Comparison of ENCODE assay signal across 27 cellular contexts in the genomic region with DNA sequence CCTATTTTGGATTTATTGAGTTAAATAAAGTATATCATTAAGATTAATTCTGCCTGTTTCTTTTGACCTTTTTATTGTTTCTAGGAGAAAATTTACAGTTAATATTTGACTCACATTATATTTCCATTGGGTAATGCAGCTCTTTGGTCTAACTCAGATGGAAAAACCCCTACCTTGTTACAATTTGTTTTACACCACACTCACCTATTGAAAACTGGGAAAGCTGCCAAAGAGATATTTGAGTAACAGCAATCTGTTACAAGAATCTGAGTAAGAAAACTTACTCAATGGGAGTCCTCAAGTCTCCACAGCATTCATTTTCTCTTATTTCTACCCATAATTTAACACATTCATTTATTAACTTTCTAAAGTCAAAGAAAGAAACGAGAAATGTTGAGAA.
DNase-seq lines count a peak whose midpoint lies in the region; ATAC-seq and TF ChIP-seq lines count a peak whose summit lies in the region.
"Had no signal": no experiment of that assay in that cellular context is flagged by ENCODE, and none has a peak within 500 bp of the region (broad histone marks: within the 10 kb centered on the region; RNA-seq: fewer than 3 reads in every experiment).

No MANE protein-coding gene starts in this region.

- H4K20me1 ChIP-seq in PC-3 (ENCODE audit: low read length): no peaks in the 10 kb centered on the region

- H3K79me2 ChIP-seq in PC-3 (ENCODE audit: low read length): no peaks in the 10 kb centered on the region

- 0 out of 2 replicates have a peak, but pooled peaks have one; percentile 24 for ATAC-seq in PC-3
- no peak for ATAC-seq in GM18867 (IDR thresholded peaks at IDR 0.05; ENCODE audit: unreplicated experiment)
- ATAC-seq: activated T-cell treated with anti-CD3 and anti-CD28 coated beads, Interleukin-2, amount 50 U/mL, for 72 hours; esophagus mucosa; left cardiac atrium; naive thymus-derived CD8-positive, alpha-beta T cell had no signal

- CTCF ChIA-PET in PC-3 (lab: Charles Lee): no interaction called here

- no peak for TF ChIP-seq POLR2A in esophagus muscularis mucosa (IDR thresholded peaks at IDR 0.05; ENCODE audit: low read depth)

- DNase-seq in NCI-H510A treated with DMSO at 0.1 percent for 48 hours (lab: John Stamatoyannopoulos, UW) (peak; percentile 20), NCI-H510A (lab: John Stamatoyannopoulos, UW) (no peak), PC-3 (peak; percentile 79), epithelial cell of prostate (ENCODE audit: low read depth, low spot score) (peak; percentile 48), renal cortical epithelial cell (ENCODE audit: low read depth) (peak; percentile 98), esophagus muscularis mucosa (ENCODE audit: extremely low spot score) (no peak)
- no peak for DNase-seq in activated CD4-positive, alpha-beta T cell treated with anti-CD3 and anti-CD28 coated beads, Interleukin-2, amount 50 U/mL, for 4 hours
- DNase-seq: activated CD4-positive, alpha-beta T cell treated with anti-CD3 and anti-CD28 coated beads for 4 hours; activated naive CD4-positive, alpha-beta T cell treated with anti-CD3 and anti-CD28 coated beads, Interleukin-2, amount 50 U/mL, for 16 hours; activated T-cell treated with anti-CD3 and anti-CD28 coated beads, Interleukin-2, amount 50 U/mL, for 72 hours; anterior cingulate cortex; central memory CD4-positive, alpha-beta T cell; EL; left cardiac atrium; naive thymus-derived CD8-positive, alpha-beta T cell; NCI-H1048; NCI-H2029; NCI-H526 treated with DMSO at 0.1 percent for 48 hours; ovary; right cardiac atrium; SIG-M5; stimulated activated CD4-positive, alpha-beta T cell treated with anti-CD3 and anti-CD28 coated beads, Interleukin-4, amount 100 ng/mL, for 24 hours; stomach; T-helper 1 cell; transverse colon had no signal

- H3K36me3 ChIP-seq in PC-3 (ENCODE audit: low read depth, low read length) (no peaks in the 10 kb centered on the region), esophagus muscularis mucosa (no peaks in the 10 kb centered on the region)
- H3K36me3 ChIP-seq: ovary, stomach, transverse colon had no signal

- 93% methylated on average over 1 of the region's 1 CpG for WGBS in esophagus muscularis mucosa

- TF ChIP-seq CTCF in PC-3 (conservative IDR thresholded peaks at IDR 0.05; ENCODE audit: low read depth, low read length) (no peak), esophagus muscularis mucosa (IDR thresholded peaks at IDR 0.05) (no peak)

- no peak overlapping the region for H3K9ac ChIP-seq in PC-3 (ENCODE audit: low read length)

- no peaks in the 10 kb centered on the region for H3F3A ChIP-seq in PC-3 (ENCODE audit: low read length, unreplicated experiment)

- intact Hi-C loops in PC-3 (cut with micrococcal nuclease) (no loop called here), esophagus muscularis mucosa (cut with DNase I) (no loop called here)

- H3K27ac ChIP-seq in PC-3 (ENCODE audit: low read length): peak overlapping the region; percentile 42
- H3K27ac ChIP-seq in epithelial cell of prostate: no peak overlapping the region
- H3K27ac ChIP-seq in esophagus muscularis mucosa (replicated peaks in 1 of 4): no peak overlapping the region
- H3K27ac ChIP-seq: ovary, stomach, transverse colon had no signal

- H3K4me3 ChIP-seq in PC-3 (ENCODE audit: low read length) (no peak overlapping the region), esophagus muscularis mucosa (no peak overlapping the region)
- H3K4me3 ChIP-seq: ovary, stomach, transverse colon had no signal

- no peak overlapping the region for H2AFZ ChIP-seq in PC-3 (ENCODE audit: low read length)

- peak overlapping the region; percentile 40 for H3K4me2 ChIP-seq in PC-3 (ENCODE audit: low read length)

- POLR2A ChIA-PET in PC-3 (lab: Charles Lee; ENCODE audit: unreplicated experiment): no interaction called here

- BruUV-seq in PC-3 (replicated peaks; lab: Mats Ljungman, UMichigan): no TSS peak

- no peaks in the 10 kb centered on the region for H3K9me3 ChIP-seq in PC-3 (ENCODE audit: low read length)
- H3K9me3 ChIP-seq in esophagus muscularis mucosa: no peaks in the 10 kb centered on the region
- H3K9me3 ChIP-seq: ovary, stomach, transverse colon had no signal

- H3K27me3 ChIP-seq in PC-3 (ENCODE audit: low read length) (no peaks in the 10 kb centered on the region), esophagus muscularis mucosa (no peaks in the 10 kb centered on the region)
- H3K27me3 ChIP-seq: ovary, stomach, transverse colon had no signal

- H3K9me2 ChIP-seq in PC-3 (replicated peaks; ENCODE audit: low read length): no peaks in the 10 kb centered on the region

- peaks cover 10% of the 10 kb centered on the region for H3K4me1 ChIP-seq in PC-3 (ENCODE audit: insufficient read depth, low read length)
- peaks cover 0 to 11% (median 6%) of the 10 kb centered on the region in 4 donors for H3K4me1 ChIP-seq in esophagus muscularis mucosa
- H3K4me1 ChIP-seq: stomach, transverse colon had no signal

- TF ChIP-seq EP300 in esophagus muscularis mucosa (IDR thresholded peaks at IDR 0.05): no peak

Comparison
In these comparisons a context has a peak if more than half of its experiments do, and no peak if none do; other contexts are left out.
1. DNase-seq: peak in NCI-H510A treated with DMSO at 0.1 percent for 48 hours (single experiment), PC-3 (single experiment), epithelial cell of prostate (single experiment) and renal cortical epithelial cell (single experiment); none in NCI-H510A (single experiment), esophagus muscularis mucosa (single experiment) and activated CD4-positive, alpha-beta T cell treated with anti-CD3 and anti-CD28 coated beads, Interleukin-2, amount 50 U/mL, for 4 hours (0 of 2).